Comparison of ENCODE assay signal across 8 cellular contexts in genomic region chr6:141488466-141488865, GRCh38.
DNase-seq lines count a peak whose midpoint lies in the region; ATAC-seq and FAIRE-seq lines count a peak whose summit lies in the region.

No MANE protein-coding gene starts in this region.

- no peak for FAIRE-seq in frontal cortex (lab: Jason Lieb, UNC)

- ATAC-seq in GM21423 (IDR thresholded peaks at IDR 0.05; ENCODE audit: unreplicated experiment), result peak; percentile 41
- ATAC-seq in HG03565 (IDR thresholded peaks at IDR 0.05; ENCODE audit: unreplicated experiment), result peak; percentile 25

- DNase-seq in DMS53 (lab: John Stamatoyannopoulos, UW), result peak; percentile 82
- peak; percentile 23 for DNase-seq in amniotic epithelial cell (ENCODE audit: low read depth)
- DNase-seq in frontal cortex (ENCODE audit: low spot score in 2 of 2), result no peak
- no peak for DNase-seq in activated CD4-positive, alpha-beta T cell treated with anti-CD3 and anti-CD28 coated beads for 48 hours
- DNase-seq in AG08396 (ENCODE audit: low spot score), result no peak
- DNase-seq in COLO668 (lab: John Stamatoyannopoulos, UW; ENCODE audit: unreplicated experiment), result no peak

Comparison
In these comparisons a context has a peak if more than half of its experiments do, and no peak if none do; other contexts are left out.
1. DNase-seq: peak in DMS53 (single experiment) and amniotic epithelial cell (single experiment); none in frontal cortex (0 of 2), activated CD4-positive, alpha-beta T cell treated with anti-CD3 and anti-CD28 coated beads for 48 hours (single experiment), AG08396 (single experiment) and COLO668 (single experiment).